1 cellular context compared by ENCODE assay signal in the genomic region with DNA sequence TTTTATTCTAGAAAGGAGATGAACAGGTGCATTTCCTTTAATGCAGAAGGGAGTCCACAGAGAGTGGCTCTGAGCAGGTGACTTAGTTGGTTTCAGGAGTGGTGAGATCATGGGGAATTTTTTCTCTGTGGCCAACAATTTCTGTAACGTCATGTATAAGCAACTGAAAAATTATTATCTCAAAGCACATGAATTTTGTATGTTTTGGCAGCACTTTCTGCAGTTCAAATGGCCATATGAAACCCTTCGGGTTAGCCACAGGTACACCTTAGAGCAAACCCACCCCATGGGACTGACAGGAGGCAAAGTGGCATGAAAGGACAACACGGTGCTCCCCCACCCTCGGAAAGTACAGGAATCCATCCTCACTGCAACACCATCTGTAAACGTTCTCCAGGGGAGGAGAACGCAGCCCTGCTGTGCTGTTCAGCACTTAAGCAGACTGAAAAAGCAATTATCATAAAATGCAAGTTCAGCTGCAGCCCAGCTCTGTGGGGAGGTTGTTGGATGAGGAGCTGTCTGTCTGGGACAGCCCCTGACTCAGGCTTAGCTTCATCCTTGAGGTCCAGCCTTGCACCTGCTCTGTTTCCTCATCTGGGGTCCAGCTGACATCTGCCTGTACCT.
TF ChIP-seq lines count a peak whose summit lies in the region.

No MANE protein-coding gene starts in this region.

TF ChIP-seq in HEK293T, 16 proteins besides CTCF, POLR2A, EP300 and RAD21 (continued from another document):
- TF ChIP-seq, protein P1, sequence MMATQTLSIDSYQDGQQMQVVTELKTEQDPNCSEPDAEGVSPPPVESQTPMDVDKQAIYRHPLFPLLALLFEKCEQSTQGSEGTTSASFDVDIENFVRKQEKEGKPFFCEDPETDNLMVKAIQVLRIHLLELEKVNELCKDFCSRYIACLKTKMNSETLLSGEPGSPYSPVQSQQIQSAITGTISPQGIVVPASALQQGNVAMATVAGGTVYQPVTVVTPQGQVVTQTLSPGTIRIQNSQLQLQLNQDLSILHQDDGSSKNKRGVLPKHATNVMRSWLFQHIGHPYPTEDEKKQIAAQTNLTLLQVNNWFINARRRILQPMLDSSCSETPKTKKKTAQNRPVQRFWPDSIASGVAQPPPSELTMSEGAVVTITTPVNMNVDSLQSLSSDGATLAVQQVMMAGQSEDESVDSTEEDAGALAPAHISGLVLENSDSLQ (IDR thresholded peaks at IDR 0.05) = no peak
- TF ChIP-seq FOXK2 (IDR thresholded peaks at IDR 0.05) = no peak
- TF ChIP-seq FOXA1 (IDR thresholded peaks at IDR 0.05) = no peak
TF ChIP-seq in HEK293T: peak in this region for 0.
